20 cellular contexts compared by ENCODE assay signal in genomic region chr18:74574916-74575315, GRCh38. TPM values are rescaled to one million over a fixed set of nuclear protein-coding genes. Genes with fewer than 3 reads are reported as not detected.
DNase-seq lines count a peak whose midpoint lies in the region; ATAC-seq, FAIRE-seq and TF ChIP-seq lines count a peak whose summit lies in the region.
"Had no signal": no experiment of that assay in that cellular context is flagged by ENCODE, and none has a peak within 500 bp of the region (broad histone marks: within the 10 kb centered on the region; RNA-seq: fewer than 3 reads in every experiment).

No MANE protein-coding gene starts in this region.

- no peaks in the 10 kb centered on the region for H3K9me3 Mint-ChIP-seq in dendritic cell treated with granulocyte-macrophage colony-stimulating factor and Interleukin-4, amounts not matched to agents 40 ng/mL and 50 ng/mL, for 4 days
- H3K9me3 Mint-ChIP-seq in naive thymus-derived CD4-positive, alpha-beta T cell, result peaks cover 0 to 2% (median 0%) of the 10 kb centered on the region in 11 donors
- H3K9me3 Mint-ChIP-seq in activated CD8-positive, alpha-beta memory T cell treated with anti-CD3 and anti-CD28 coated beads, Interleukin-2, amount 10 ng/mL, durations not matched to agents 7 days and 5 days (ENCODE audit: low read depth), result no peaks in the 10 kb centered on the region

- peaks cover 18% of the 10 kb centered on the region for H3K4me1 Mint-ChIP-seq in dendritic cell treated with granulocyte-macrophage colony-stimulating factor and Interleukin-4, amounts not matched to agents 40 ng/mL and 50 ng/mL, for 4 days (ENCODE audit: low read depth)
- peaks cover 0 to 3% (median 0%) of the 10 kb centered on the region in 7 donors for H3K4me1 Mint-ChIP-seq in naive thymus-derived CD4-positive, alpha-beta T cell
- no peaks in the 10 kb centered on the region for H3K4me1 Mint-ChIP-seq in activated CD8-positive, alpha-beta memory T cell treated with anti-CD3 and anti-CD28 coated beads, Interleukin-2, amount 10 ng/mL, durations not matched to agents 7 days and 5 days

- peak; percentile 89 for FAIRE-seq in D721Med (lab: Jason Lieb, UNC)

- H3K4me2 ChIP-seq in OCI-LY3 (ENCODE audit: low read length), result no peak overlapping the region
- H3K4me2 ChIP-seq: BLaER1 had no signal

- H3K9ac ChIP-seq in OCI-LY3 (ENCODE audit: low read length), result no peak overlapping the region
- H3K9ac ChIP-seq: BLaER1 had no signal

- intact Hi-C loops in dendritic cell treated with granulocyte-macrophage colony-stimulating factor and Interleukin-4, amounts not matched to agents 40 ng/mL and 50 ng/mL, for 4 days (cut with micrococcal nuclease), result no loop called here
- intact Hi-C loops in naive thymus-derived CD4-positive, alpha-beta T cell (cut with micrococcal nuclease), result no loop called here

- H4K20me1 ChIP-seq in OCI-LY3 (ENCODE audit: insufficient read depth, low read length), result no peaks in the 10 kb centered on the region
- H4K20me1 ChIP-seq: BLaER1 had no signal

- no peaks in the 10 kb centered on the region for H3K9me3 ChIP-seq in OCI-LY3 (ENCODE audit: insufficient read depth, low read length)
- H3K9me3 ChIP-seq in neuron (ENCODE audit: low read length), result no peaks in the 10 kb centered on the region
- no peaks in the 10 kb centered on the region for H3K9me3 ChIP-seq in naive thymus-derived CD4-positive, alpha-beta T cell (ENCODE audit: control insufficient read depth in 2 of 3, low read length in 3 of 3)
- H3K9me3 ChIP-seq: BLaER1 had no signal

- H3K4me3 Mint-ChIP-seq in dendritic cell treated with granulocyte-macrophage colony-stimulating factor and Interleukin-4, amounts not matched to agents 40 ng/mL and 50 ng/mL, for 4 days, result no peak overlapping the region
- H3K4me3 Mint-ChIP-seq in naive thymus-derived CD4-positive, alpha-beta T cell, result no peak overlapping the region
- no peak overlapping the region for H3K4me3 Mint-ChIP-seq in activated CD8-positive, alpha-beta memory T cell treated with anti-CD3 and anti-CD28 coated beads, Interleukin-2, amount 10 ng/mL, durations not matched to agents 7 days and 5 days
- H3K4me3 Mint-ChIP-seq: CD14-positive monocyte; CD4-positive, alpha-beta memory T cell had no signal

- H2AFZ ChIP-seq in OCI-LY3 (ENCODE audit: low read depth, low read length) (peak overlapping the region; percentile 43; the same call in 1 of the 2 replicates), neuron (ENCODE audit: low read depth, low read length) (peak overlapping the region; percentile 94)

- no peaks in the 10 kb centered on the region for H3K4me1 ChIP-seq in OCI-LY3 (ENCODE audit: low read length)
- peaks cover 6% of the 10 kb centered on the region for H3K4me1 ChIP-seq in neuron (ENCODE audit: insufficient read depth, low read length)
- H3K4me1 ChIP-seq in naive thymus-derived CD4-positive, alpha-beta T cell (ENCODE audit: control insufficient read depth in 2 of 2, insufficient read depth in 2 of 2, low read length in 2 of 2), result no peaks in the 10 kb centered on the region
- H3K4me1 ChIP-seq: BLaER1 had no signal

- H3K36me3 Mint-ChIP-seq in dendritic cell treated with granulocyte-macrophage colony-stimulating factor and Interleukin-4, amounts not matched to agents 40 ng/mL and 50 ng/mL, for 4 days (ENCODE audit: low read depth), result no peaks in the 10 kb centered on the region
- no peaks in the 10 kb centered on the region for H3K36me3 Mint-ChIP-seq in naive thymus-derived CD4-positive, alpha-beta T cell
- H3K36me3 Mint-ChIP-seq in activated CD8-positive, alpha-beta memory T cell treated with anti-CD3 and anti-CD28 coated beads, Interleukin-2, amount 10 ng/mL, durations not matched to agents 7 days and 5 days, result no peaks in the 10 kb centered on the region
- H3K36me3 Mint-ChIP-seq: CD14-positive monocyte; CD4-positive, alpha-beta memory T cell had no signal

- POLR2A ChIA-PET in naive thymus-derived CD4-positive, alpha-beta T cell (lab: Charles Lee), result no interaction called here

- H3K27ac Mint-ChIP-seq in dendritic cell treated with granulocyte-macrophage colony-stimulating factor and Interleukin-4, amounts not matched to agents 40 ng/mL and 50 ng/mL, for 4 days, result peak overlapping the region; percentile 51
- H3K27ac Mint-ChIP-seq in naive thymus-derived CD4-positive, alpha-beta T cell, result no peak overlapping the region
- H3K27ac Mint-ChIP-seq in activated CD8-positive, alpha-beta memory T cell treated with anti-CD3 and anti-CD28 coated beads, Interleukin-2, amount 10 ng/mL, durations not matched to agents 7 days and 5 days, result no peak overlapping the region

- H3K79me2 ChIP-seq in OCI-LY3 (ENCODE audit: low read length), result no peaks in the 10 kb centered on the region

- peaks cover 20% of the 10 kb centered on the region for H3K27me3 Mint-ChIP-seq in dendritic cell treated with granulocyte-macrophage colony-stimulating factor and Interleukin-4, amounts not matched to agents 40 ng/mL and 50 ng/mL, for 4 days
- H3K27me3 Mint-ChIP-seq in naive thymus-derived CD4-positive, alpha-beta T cell, result peaks cover 0 to 32% (median 7%) of the 10 kb centered on the region in 5 donors
- peaks cover 27% of the 10 kb centered on the region for H3K27me3 Mint-ChIP-seq in activated CD8-positive, alpha-beta memory T cell treated with anti-CD3 and anti-CD28 coated beads, Interleukin-2, amount 10 ng/mL, durations not matched to agents 7 days and 5 days

- TF ChIP-seq CTCF in D721Med (IDR thresholded peaks at IDR 0.05; ENCODE audit: insufficient read depth, missing control alignments) (no peak), OCI-LY3 (IDR thresholded peaks at IDR 0.05; ENCODE audit: low read depth, low read length) (no peak)

- ATAC-seq in HG02571 (IDR thresholded peaks at IDR 0.05; ENCODE audit: unreplicated experiment) (no peak), HG02938 (IDR thresholded peaks at IDR 0.05; ENCODE audit: unreplicated experiment) (no peak)
- ATAC-seq in naive thymus-derived CD4-positive, alpha-beta T cell, result no peak
- no peak for ATAC-seq in activated CD8-positive, alpha-beta memory T cell treated with anti-CD3 and anti-CD28 coated beads, Interleukin-2, amount 10 ng/mL, durations not matched to agents 7 days and 5 days
- ATAC-seq: HCT116 had no signal

- CTCF ChIA-PET in naive thymus-derived CD4-positive, alpha-beta T cell (lab: Charles Lee), result interaction anchor here (0.7 kb wide), 2 partner anchors 81 to 670 kb away, joined by 3 to 4 read pairs; no protein-coding TSS in a partner anchor
- CTCF ChIA-PET in activated CD8-positive, alpha-beta memory T cell treated with anti-CD3 and anti-CD28 coated beads, Interleukin-2, amount 10 ng/mL, durations not matched to agents 7 days and 5 days (lab: Charles Lee), result no interaction called here

- H3K4me3 ChIP-seq in OCI-LY3 (ENCODE audit: low read length), result no peak overlapping the region
- H3K4me3 ChIP-seq in neuron (ENCODE audit: low read length), result no peak overlapping the region
- no peak overlapping the region for H3K4me3 ChIP-seq in naive thymus-derived CD4-positive, alpha-beta T cell (ENCODE audit: low read length)
- H3K4me3 ChIP-seq: BLaER1 had no signal

- H3K36me3 ChIP-seq in OCI-LY3 (replicated peaks; ENCODE audit: low read depth, low read length) (no peaks in the 10 kb centered on the region), neuron (ENCODE audit: insufficient read depth, low read length) (no peaks in the 10 kb centered on the region)
- H3K36me3 ChIP-seq in naive thymus-derived CD4-positive, alpha-beta T cell (ENCODE audit: control insufficient read depth in 2 of 3, insufficient read depth in 3 of 3, low read length in 3 of 3), result no peaks in the 10 kb centered on the region
- H3K36me3 ChIP-seq: BLaER1 had no signal

- peaks cover 30% of the 10 kb centered on the region for H3K27me3 ChIP-seq in OCI-LY3 (ENCODE audit: low read depth, low read length)
- peaks cover 4% of the 10 kb centered on the region for H3K27me3 ChIP-seq in neuron (ENCODE audit: insufficient read depth, low read length)
- H3K27me3 ChIP-seq in naive thymus-derived CD4-positive, alpha-beta T cell (ENCODE audit: control insufficient read depth in 2 of 2, insufficient read depth in 2 of 2, low read length in 2 of 2), result no peaks in the 10 kb centered on the region
- H3K27me3 ChIP-seq: BLaER1 had no signal

- H3K27ac ChIP-seq in OCI-LY3 (ENCODE audit: low read length), result no peak overlapping the region
- H3K27ac ChIP-seq in naive thymus-derived CD4-positive, alpha-beta T cell (ENCODE audit: low read depth, low read length), result no peak overlapping the region
- H3K27ac ChIP-seq: BLaER1 had no signal

- no peak for DNase-seq in D721Med (ENCODE audit: insufficient read length, low spot score)
- DNase-seq in naive thymus-derived CD4-positive, alpha-beta T cell, result no peak
- DNase-seq in activated CD8-positive, alpha-beta memory T cell treated with anti-CD3 and anti-CD28 coated beads, Interleukin-2, amount 10 ng/mL, durations not matched to agents 7 days and 5 days, result no peak
- DNase-seq: 8988T; CD4-positive, alpha-beta memory T cell; DMS79 treated with DMSO at 0.1 percent for 48 hours; GF-D8; GOT3; H7 had no signal

RNA-seq across cellular contexts. Expression of gene ZNF407, which starts 22.8 kb away (rescaled TPM):
- 10 to 100 TPM; 23.1 to 31.3 (median 29.7) TPM for total RNA-seq in naive thymus-derived CD4-positive, alpha-beta T cell
- 1 to 10 TPM; 6.8 to 8.7 TPM for polyA plus RNA-seq in naive thymus-derived CD4-positive, alpha-beta T cell
- 10 to 100 TPM; 12.9 to 16.6 TPM for total RNA-seq in activated CD8-positive, alpha-beta memory T cell treated with anti-CD3 and anti-CD28 coated beads, Interleukin-2, amount 10 ng/mL, durations not matched to agents 7 days and 5 days

RNA-seq across cellular contexts. Expression of gene CNDP1, which starts 40.6 kb away (rescaled TPM):
- under 1 TPM in 2 of 5 experiments, not detected in 3; 0.19 to 0.34 TPM for total RNA-seq in naive thymus-derived CD4-positive, alpha-beta T cell
- polyA plus RNA-seq in naive thymus-derived CD4-positive, alpha-beta T cell, result under 1 TPM in 1 of 2 donors, not detected in 1; 0.12 TPM
- total RNA-seq in activated CD8-positive, alpha-beta memory T cell treated with anti-CD3 and anti-CD28 coated beads, Interleukin-2, amount 10 ng/mL, durations not matched to agents 7 days and 5 days, result under 1 TPM in 1 of 2 experiments, not detected in 1; 0.28 TPM
- total RNA-seq: A673; CD4-positive, alpha-beta memory T cell; H7; HT-29 had no signal
- polyA plus RNA-seq: AG04450; CD14-positive monocyte; CD4-positive, alpha-beta memory T cell had no signal
